Comparison of ENCODE assay signal across 1 cellular context in genomic region chr2:64019083-64019974, GRCh38.
TF ChIP-seq lines count a peak whose summit lies in the region.

VPS54 (minus strand) TSS chr2:64019428; CDS start chr2:63983999, 35,429 bp downstream.

TF ChIP-seq in K562, 482 proteins besides CTCF, POLR2A, EP300 and RAD21 (continued from another document):
- TF ChIP-seq ZNF175 (CRISPR knock-in tag; IDR thresholded peaks at IDR 0.05; ENCODE audit: low read depth) (peak; percentile 80; the same call in 1 of the 2 replicates), HNRNPLL (IDR thresholded peaks at IDR 0.05; ENCODE audit: low read depth, low read length, poor library complexity, severe bottlenecking) (peak; percentile 72), POLR2G (IDR thresholded peaks at IDR 0.05; ENCODE audit: low read depth, low read length) (peak; percentile 93), NR2F6 (CRISPR knock-in tag; IDR thresholded peaks at IDR 0.05) (no peak), TCFL5 (CRISPR knock-in tag; conservative IDR thresholded peaks at IDR 0.05) (no peak), ZBTB7A (IDR thresholded peaks at IDR 0.05; ENCODE audit: borderline replicate concordance, control insufficient read depth, low read depth, low read length) (no peak; the same call in 1 of the 2 replicates), SP2 (IDR thresholded peaks at IDR 0.05; ENCODE audit: extremely low read depth, low read depth, low read length, poor library complexity, severe bottlenecking) (no peak), ZBTB49 (CRISPR knock-in tag; IDR thresholded peaks at IDR 0.05; ENCODE audit: borderline replicate concordance) (no peak), ZNF184 (CRISPR knock-in tag; IDR thresholded peaks at IDR 0.05) (no peak), LCOR (CRISPR knock-in tag; IDR thresholded peaks at IDR 0.05) (no peak), ATF7 (IDR thresholded peaks at IDR 0.05) (peak; percentile 10; the same call in 1 of the 2 replicates), ZNF134 (CRISPR knock-in tag; conservative IDR thresholded peaks at IDR 0.05) (no peak), VEZF1 (CRISPR knock-in tag; IDR thresholded peaks at IDR 0.05) (peak; percentile 98)
- TF ChIP-seq, protein P1, sequence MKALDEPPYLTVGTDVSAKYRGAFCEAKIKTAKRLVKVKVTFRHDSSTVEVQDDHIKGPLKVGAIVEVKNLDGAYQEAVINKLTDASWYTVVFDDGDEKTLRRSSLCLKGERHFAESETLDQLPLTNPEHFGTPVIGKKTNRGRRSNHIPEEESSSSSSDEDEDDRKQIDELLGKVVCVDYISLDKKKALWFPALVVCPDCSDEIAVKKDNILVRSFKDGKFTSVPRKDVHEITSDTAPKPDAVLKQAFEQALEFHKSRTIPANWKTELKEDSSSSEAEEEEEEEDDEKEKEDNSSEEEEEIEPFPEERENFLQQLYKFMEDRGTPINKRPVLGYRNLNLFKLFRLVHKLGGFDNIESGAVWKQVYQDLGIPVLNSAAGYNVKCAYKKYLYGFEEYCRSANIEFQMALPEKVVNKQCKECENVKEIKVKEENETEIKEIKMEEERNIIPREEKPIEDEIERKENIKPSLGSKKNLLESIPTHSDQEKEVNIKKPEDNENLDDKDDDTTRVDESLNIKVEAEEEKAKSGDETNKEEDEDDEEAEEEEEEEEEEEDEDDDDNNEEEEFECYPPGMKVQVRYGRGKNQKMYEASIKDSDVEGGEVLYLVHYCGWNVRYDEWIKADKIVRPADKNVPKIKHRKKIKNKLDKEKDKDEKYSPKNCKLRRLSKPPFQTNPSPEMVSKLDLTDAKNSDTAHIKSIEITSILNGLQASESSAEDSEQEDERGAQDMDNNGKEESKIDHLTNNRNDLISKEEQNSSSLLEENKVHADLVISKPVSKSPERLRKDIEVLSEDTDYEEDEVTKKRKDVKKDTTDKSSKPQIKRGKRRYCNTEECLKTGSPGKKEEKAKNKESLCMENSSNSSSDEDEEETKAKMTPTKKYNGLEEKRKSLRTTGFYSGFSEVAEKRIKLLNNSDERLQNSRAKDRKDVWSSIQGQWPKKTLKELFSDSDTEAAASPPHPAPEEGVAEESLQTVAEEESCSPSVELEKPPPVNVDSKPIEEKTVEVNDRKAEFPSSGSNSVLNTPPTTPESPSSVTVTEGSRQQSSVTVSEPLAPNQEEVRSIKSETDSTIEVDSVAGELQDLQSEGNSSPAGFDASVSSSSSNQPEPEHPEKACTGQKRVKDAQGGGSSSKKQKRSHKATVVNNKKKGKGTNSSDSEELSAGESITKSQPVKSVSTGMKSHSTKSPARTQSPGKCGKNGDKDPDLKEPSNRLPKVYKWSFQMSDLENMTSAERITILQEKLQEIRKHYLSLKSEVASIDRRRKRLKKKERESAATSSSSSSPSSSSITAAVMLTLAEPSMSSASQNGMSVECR (CRISPR knock-in tag; IDR thresholded peaks at IDR 0.05) = no peak
- TF ChIP-seq, protein P2, sequence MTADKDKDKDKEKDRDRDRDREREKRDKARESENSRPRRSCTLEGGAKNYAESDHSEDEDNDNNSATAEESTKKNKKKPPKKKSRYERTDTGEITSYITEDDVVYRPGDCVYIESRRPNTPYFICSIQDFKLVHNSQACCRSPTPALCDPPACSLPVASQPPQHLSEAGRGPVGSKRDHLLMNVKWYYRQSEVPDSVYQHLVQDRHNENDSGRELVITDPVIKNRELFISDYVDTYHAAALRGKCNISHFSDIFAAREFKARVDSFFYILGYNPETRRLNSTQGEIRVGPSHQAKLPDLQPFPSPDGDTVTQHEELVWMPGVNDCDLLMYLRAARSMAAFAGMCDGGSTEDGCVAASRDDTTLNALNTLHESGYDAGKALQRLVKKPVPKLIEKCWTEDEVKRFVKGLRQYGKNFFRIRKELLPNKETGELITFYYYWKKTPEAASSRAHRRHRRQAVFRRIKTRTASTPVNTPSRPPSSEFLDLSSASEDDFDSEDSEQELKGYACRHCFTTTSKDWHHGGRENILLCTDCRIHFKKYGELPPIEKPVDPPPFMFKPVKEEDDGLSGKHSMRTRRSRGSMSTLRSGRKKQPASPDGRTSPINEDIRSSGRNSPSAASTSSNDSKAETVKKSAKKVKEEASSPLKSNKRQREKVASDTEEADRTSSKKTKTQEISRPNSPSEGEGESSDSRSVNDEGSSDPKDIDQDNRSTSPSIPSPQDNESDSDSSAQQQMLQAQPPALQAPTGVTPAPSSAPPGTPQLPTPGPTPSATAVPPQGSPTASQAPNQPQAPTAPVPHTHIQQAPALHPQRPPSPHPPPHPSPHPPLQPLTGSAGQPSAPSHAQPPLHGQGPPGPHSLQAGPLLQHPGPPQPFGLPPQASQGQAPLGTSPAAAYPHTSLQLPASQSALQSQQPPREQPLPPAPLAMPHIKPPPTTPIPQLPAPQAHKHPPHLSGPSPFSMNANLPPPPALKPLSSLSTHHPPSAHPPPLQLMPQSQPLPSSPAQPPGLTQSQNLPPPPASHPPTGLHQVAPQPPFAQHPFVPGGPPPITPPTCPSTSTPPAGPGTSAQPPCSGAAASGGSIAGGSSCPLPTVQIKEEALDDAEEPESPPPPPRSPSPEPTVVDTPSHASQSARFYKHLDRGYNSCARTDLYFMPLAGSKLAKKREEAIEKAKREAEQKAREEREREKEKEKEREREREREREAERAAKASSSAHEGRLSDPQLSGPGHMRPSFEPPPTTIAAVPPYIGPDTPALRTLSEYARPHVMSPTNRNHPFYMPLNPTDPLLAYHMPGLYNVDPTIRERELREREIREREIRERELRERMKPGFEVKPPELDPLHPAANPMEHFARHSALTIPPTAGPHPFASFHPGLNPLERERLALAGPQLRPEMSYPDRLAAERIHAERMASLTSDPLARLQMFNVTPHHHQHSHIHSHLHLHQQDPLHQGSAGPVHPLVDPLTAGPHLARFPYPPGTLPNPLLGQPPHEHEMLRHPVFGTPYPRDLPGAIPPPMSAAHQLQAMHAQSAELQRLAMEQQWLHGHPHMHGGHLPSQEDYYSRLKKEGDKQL (CRISPR knock-in tag; IDR thresholded peaks at IDR 0.05; ENCODE audit: borderline replicate concordance) = no peak
TF ChIP-seq in K562: peak in this region for 123.
